12 cellular contexts compared by ENCODE assay signal in genomic region chr4:174707277-174707676, GRCh38.
DNase-seq lines count a peak whose midpoint lies in the region; ATAC-seq and TF ChIP-seq lines count a peak whose summit lies in the region.
"Had no signal": no experiment of that assay in that cellular context is flagged by ENCODE, and none has a peak within 500 bp of the region (broad histone marks: within the 10 kb centered on the region; RNA-seq: fewer than 3 reads in every experiment).

No MANE protein-coding gene starts in this region.

- no peak overlapping the region for H3K4me3 Mint-ChIP-seq in natural killer cell

- no peaks in the 10 kb centered on the region for H3K9me3 ChIP-seq in muscle layer of colon (ENCODE audit: low read length)

- H3K9me3 Mint-ChIP-seq in natural killer cell: peaks cover 0 to 2% of the 10 kb centered on the region in 2 donors

- no peak for TF ChIP-seq CTCF in natural killer cell (IDR thresholded peaks at IDR 0.05)

- ATAC-seq in GM21529 (IDR thresholded peaks at IDR 0.05; ENCODE audit: unreplicated experiment) (peak; percentile 99), HG03103 (IDR thresholded peaks at IDR 0.05; ENCODE audit: low read depth, unreplicated experiment) (peak; percentile 92), natural killer cell (no peak)
- ATAC-seq: Panc1 had no signal

- no peaks in the 10 kb centered on the region for H3K27me3 Mint-ChIP-seq in natural killer cell (ENCODE audit: low read depth in 2 of 2)

- intact Hi-C loops in natural killer cell (cut with micrococcal nuclease): no loop called here

- DNase-seq in activated CD4-positive, alpha-beta T cell treated with anti-CD3 and anti-CD28 coated beads for 48 hours: peak; percentile 19
- no peak for DNase-seq in activated CD4-positive, alpha-beta T cell treated with anti-CD3 and anti-CD28 coated beads, Interleukin-2, amount 50 U/mL, for 4 hours
- DNase-seq in middle frontal gyrus (ENCODE audit: extremely low spot score, low spot score) (no peak), natural killer cell (no peak), Ammon's horn (ENCODE audit: low spot score) (no peak)
- DNase-seq: effector CD8-positive, alpha-beta T cell; NCI-H1694 had no signal

- H3K27ac ChIP-seq in muscle layer of colon (ENCODE audit: low read depth, low read length): peak overlapping the region; percentile 23
- H3K27ac ChIP-seq: skin epidermis had no signal

- no peaks in the 10 kb centered on the region for H3K27me3 ChIP-seq in muscle layer of colon (ENCODE audit: control insufficient read depth in 1 of 2, insufficient read depth in 2 of 2, low read length in 2 of 2)

- no peaks in the 10 kb centered on the region for H3K36me3 ChIP-seq in muscle layer of colon (ENCODE audit: insufficient read depth, low read length)

- no peak overlapping the region for H3K4me3 ChIP-seq in muscle layer of colon (ENCODE audit: low read depth in 1 of 2, low read length in 2 of 2)
- H3K4me3 ChIP-seq: skin epidermis had no signal

- H3K27ac Mint-ChIP-seq in natural killer cell: no peak overlapping the region

- H3K4me1 ChIP-seq in muscle layer of colon (ENCODE audit: insufficient read depth, low read length): no peaks in the 10 kb centered on the region

- no peaks in the 10 kb centered on the region for H3K36me3 Mint-ChIP-seq in natural killer cell

- no peaks in the 10 kb centered on the region for H3K4me1 Mint-ChIP-seq in natural killer cell

- no peak overlapping the region for H3K9ac ChIP-seq in muscle layer of colon (ENCODE audit: low read length)

Comparison
In these comparisons a context has a peak if more than half of its experiments do, and no peak if none do; other contexts are left out.
1. ATAC-seq: peak in GM21529 (single experiment) and HG03103 (single experiment); none in natural killer cell (0 of 3).